Comparison of ENCODE assay signal across 11 cellular contexts in the genomic region with DNA sequence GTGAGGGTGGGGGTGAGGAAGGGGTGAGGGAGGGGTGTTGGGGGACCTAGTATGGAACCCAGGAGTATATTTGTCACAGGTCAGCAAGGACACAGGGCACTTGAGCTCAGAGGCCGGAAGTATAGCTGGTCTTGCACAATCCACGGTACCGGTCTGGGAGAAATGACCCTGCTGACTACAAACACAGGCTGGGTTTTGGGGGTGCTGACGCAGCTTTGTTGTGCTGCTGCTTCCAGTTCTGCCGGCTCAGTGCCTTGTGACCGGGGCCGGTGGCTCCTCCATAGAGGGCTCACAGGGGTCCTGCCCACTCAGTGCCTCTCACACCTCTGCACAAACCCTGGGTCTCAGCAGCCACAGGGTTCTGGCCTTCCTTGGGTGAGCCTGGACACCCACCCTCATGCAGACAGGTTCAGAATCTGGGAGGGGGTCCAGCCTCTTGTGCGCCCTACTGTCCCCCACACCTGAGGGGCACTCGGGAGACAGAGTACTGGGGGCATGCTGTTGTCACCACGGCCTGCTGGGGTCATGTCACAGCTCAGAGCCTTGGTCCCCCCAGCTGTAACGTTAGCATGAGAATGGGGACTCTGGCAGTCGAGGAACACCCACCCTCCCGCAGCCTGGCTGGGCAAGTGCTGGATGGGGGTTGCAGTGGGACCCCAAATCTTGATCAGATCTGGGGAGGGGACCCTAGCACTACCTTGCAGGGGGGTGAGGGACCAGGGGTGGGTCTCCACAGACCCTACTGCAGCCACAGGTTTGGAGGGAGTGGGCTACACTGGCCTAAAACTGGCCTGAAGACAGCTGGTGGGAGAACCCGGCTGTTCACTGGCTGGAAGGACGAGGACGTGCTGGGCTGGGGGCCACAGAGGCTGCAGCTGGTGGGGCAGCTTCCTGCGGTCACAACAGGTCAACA. TPM values are rescaled to one million over a fixed set of nuclear protein-coding genes. Genes with fewer than 3 reads are reported as not detected.
A peak's percentile ranks its signal among the peaks of the same experiment; 100 is the strongest.
DNase-seq lines count a peak whose midpoint lies in the region; ATAC-seq, FAIRE-seq and TF ChIP-seq lines count a peak whose summit lies in the region.
"Had no signal": no experiment of that assay in that cellular context is flagged by ENCODE, and none has a peak within 500 bp of the region (broad histone marks: within the 10 kb centered on the region; RNA-seq: fewer than 3 reads in every experiment).

No MANE protein-coding gene starts in this region.

- peak overlapping the region; percentile 62 for H3K18ac ChIP-seq in H1 (ENCODE audit: extremely low read depth, low read length)

- H3K4me1 ChIP-seq in mammary epithelial cell (ENCODE audit: insufficient read depth, low read length): peaks cover 25% of the 10 kb centered on the region
- peaks cover 0 to 17% (median 10%) of the 10 kb centered on the region in 4 experiments; a peak in 6 of 7 replicates for H3K4me1 ChIP-seq in H1 (replicated peaks in 1 of 4; ENCODE audit: control insufficient read depth in 3 of 4, insufficient read depth in 4 of 4, low read length in 3 of 4)
- H3K4me1 ChIP-seq in mucosa of descending colon (ENCODE audit: low read depth): no peaks in the 10 kb centered on the region

- dilution Hi-C loops in mammary epithelial cell (cut with HindIII; ENCODE audit: low sequenced_read_pairs): no loop called here

- H2AFZ ChIP-seq in mammary epithelial cell (ENCODE audit: low read depth, low read length) (no peak overlapping the region), H1 (ENCODE audit: low read length) (no peak overlapping the region)

- no peak overlapping the region for H3K9ac ChIP-seq in mammary epithelial cell (ENCODE audit: insufficient read depth, low read length)
- no peak overlapping the region for H3K9ac ChIP-seq in H1 (replicated peaks in 1 of 4; ENCODE audit: extremely low read depth in 1 of 4, low read depth in 3 of 4, low read length in 3 of 4)

- H3K23me2 ChIP-seq in H1 (ENCODE audit: low read depth, low read length): peaks cover 3% of the 10 kb centered on the region; the same call in 1 of the 2 replicates

- H3K27ac ChIP-seq in mammary epithelial cell (ENCODE audit: insufficient read depth, low read depth, low read length) (no peak overlapping the region), H1 (ENCODE audit: low read depth, low read length) (no peak overlapping the region)

- peak overlapping the region; percentile 88 for H4K91ac ChIP-seq in H1 (replicated peaks; ENCODE audit: insufficient read length, low read length)

- TF ChIP-seq CTCF in MCF 10A (IDR thresholded peaks at IDR 0.05; ENCODE audit: unreplicated experiment): no peak
- TF ChIP-seq CTCF in mammary epithelial cell (conservative IDR thresholded peaks at IDR 0.05 in 1 of 2, IDR thresholded peaks at IDR 0.05 in 1 of 2; ENCODE audit: extremely low read depth in 1 of 2, insufficient read depth in 1 of 2, low read depth in 1 of 2, low read length in 2 of 2): no peak
- TF ChIP-seq CTCF in H1 (IDR thresholded peaks at IDR 0.05; ENCODE audit: control extremely low read depth in 1 of 3, insufficient read depth in 1 of 3, low read depth in 1 of 3, low read length in 3 of 3): no peak
- no peak for TF ChIP-seq CTCF in mucosa of descending colon (IDR thresholded peaks at IDR 0.05)
- no peak for TF ChIP-seq CTCF in GM13977 (IDR thresholded peaks at IDR 0.05; ENCODE audit: extremely low read depth, insufficient read depth, missing control alignments)

- H2BK5ac ChIP-seq in H1 (ENCODE audit: low read depth, low read length): peak overlapping the region; percentile 18; the same call in 1 of the 2 replicates

- H3K4me2 ChIP-seq in mammary epithelial cell (ENCODE audit: insufficient read depth, low read depth, low read length) (no peak overlapping the region), H1 (ENCODE audit: insufficient read depth in 1 of 2, low read depth in 2 of 2, low read length in 2 of 2) (no peak overlapping the region)

- peaks cover 32% of the 10 kb centered on the region for H3K4me1 Mint-ChIP-seq in MCF 10A (ENCODE audit: insufficient read depth, unreplicated experiment)
- H3K4me1 Mint-ChIP-seq in activated CD4-positive, alpha-beta memory T cell treated with anti-CD3 and anti-CD28 coated beads for 36 hours (ENCODE audit: low read depth): peaks cover 14% of the 10 kb centered on the region

- DNase-seq in MCF 10A (ENCODE audit: unreplicated experiment): peak; percentile 73
- no peak for DNase-seq in mammary epithelial cell
- no peak for DNase-seq in H1 (ENCODE audit: low read depth in 1 of 2, low spot score in 2 of 2)
- peak; percentile 57 to 82 (median 65) for DNase-seq in mucosa of descending colon
- DNase-seq in GM13977 (ENCODE audit: low spot score): no peak
- DNase-seq in KBM-7: no peak
- DNase-seq in DMS153 (lab: John Stamatoyannopoulos, UW): no peak
- DNase-seq in activated CD4-positive, alpha-beta memory T cell treated with anti-CD3 and anti-CD28 coated beads for 36 hours: no peak
- DNase-seq: CD4-positive, CD25-positive, alpha-beta regulatory T cell; NCI-H345 had no signal

- H2BK15ac ChIP-seq in H1 (ENCODE audit: low read length): peak overlapping the region; percentile 97; the same call in 1 of the 2 replicates

- H3K27me3 Mint-ChIP-seq in MCF 10A (ENCODE audit: insufficient read depth, unreplicated experiment): no peaks in the 10 kb centered on the region
- H3K27me3 Mint-ChIP-seq in activated CD4-positive, alpha-beta memory T cell treated with anti-CD3 and anti-CD28 coated beads for 36 hours: no peaks in the 10 kb centered on the region
- H3K27me3 Mint-ChIP-seq: CD4-positive, CD25-positive, alpha-beta regulatory T cell had no signal

- POLR2A ChIA-PET in MCF 10A (lab: Yijun Ruan, JAX): interaction anchor here (0.7 to 1.8 kb wide), 4 partner anchors 17 to 338 kb away, joined by 3 to 7 read pairs (median 3); a partner anchor contains a TSS
- POLR2A ChIA-PET in H1 (lab: Charles Lee; ENCODE audit: partially characterized antibody): interaction anchor here (1.2 to 2.0 kb wide), 2 partner anchors 15 to 18 kb away, joined by 3 to 9 read pairs; a partner anchor contains a TSS
- POLR2A ChIA-PET in activated CD4-positive, alpha-beta memory T cell treated with anti-CD3 and anti-CD28 coated beads for 36 hours (lab: Charles Lee): no interaction called here

- H2BK12ac ChIP-seq in H1 (ENCODE audit: low read depth, low read length): peak overlapping the region; percentile 80; the same call in 1 of the 2 replicates

- no peak overlapping the region for H3K14ac ChIP-seq in H1 (ENCODE audit: insufficient read length)

- no peaks in the 10 kb centered on the region for H3K9me3 Mint-ChIP-seq in MCF 10A (ENCODE audit: unreplicated experiment)
- H3K9me3 Mint-ChIP-seq in activated CD4-positive, alpha-beta memory T cell treated with anti-CD3 and anti-CD28 coated beads for 36 hours: no peaks in the 10 kb centered on the region
- H3K9me3 Mint-ChIP-seq: activated T-cell treated with anti-CD3 and anti-CD28 coated beads, Interleukin-2, amount 50 U/mL, for 72 hours; CD4-positive, CD25-positive, alpha-beta regulatory T cell had no signal

- H4K20me1 ChIP-seq in mammary epithelial cell (ENCODE audit: insufficient read depth, low read length) (no peaks in the 10 kb centered on the region), H1 (replicated peaks in 1 of 2; ENCODE audit: control insufficient read depth in 1 of 2, insufficient read depth in 2 of 2, low read length in 2 of 2) (peaks cover 0 to 6% of the 10 kb centered on the region in 2 experiments)

- peaks cover 2% of the 10 kb centered on the region for H3K79me2 ChIP-seq in mammary epithelial cell (ENCODE audit: insufficient read depth, low read length)
- no peaks in the 10 kb centered on the region for H3K79me2 ChIP-seq in H1 (ENCODE audit: control insufficient read depth in 1 of 2, insufficient read depth in 2 of 2, low read length in 2 of 2)

- peak overlapping the region; percentile 64 for H2BK120ac ChIP-seq in H1 (replicated peaks; ENCODE audit: low read depth, low read length)

- no peak for TF ChIP-seq POLR2A in H1 (IDR thresholded peaks at IDR 0.05; ENCODE audit: control extremely low read depth in 1 of 2, low read depth in 2 of 2, low read length in 2 of 2)

- H4K8ac ChIP-seq in H1 (ENCODE audit: extremely low read depth, insufficient read depth, low read length): no peak overlapping the region

- no peaks in the 10 kb centered on the region for H3K36me3 ChIP-seq in mammary epithelial cell (ENCODE audit: insufficient read depth, low read length)
- H3K36me3 ChIP-seq in H1 (ENCODE audit: control insufficient read depth in 2 of 4, insufficient read depth in 4 of 4, low read length in 3 of 4): no peaks in the 10 kb centered on the region; a peak in 2 of 8 replicates
- H3K36me3 ChIP-seq in mucosa of descending colon (ENCODE audit: low read depth): no peaks in the 10 kb centered on the region

- no peaks in the 10 kb centered on the region for H3K79me1 ChIP-seq in H1 (ENCODE audit: low read depth, low read length)

- no peak for TF ChIP-seq RAD21 in H1 (IDR thresholded peaks at IDR 0.05 in 1 of 2, conservative IDR thresholded peaks at IDR 0.05 in 1 of 2; ENCODE audit: low read depth in 2 of 2, low read length in 2 of 2)

- H3K4ac ChIP-seq in H1 (replicated peaks; ENCODE audit: insufficient read length, low read depth, low read length): peak overlapping the region; percentile 69

- no peak for TF ChIP-seq EP300 in H1 (IDR thresholded peaks at IDR 0.05; ENCODE audit: borderline replicate concordance in 1 of 2, low read depth in 2 of 2, low read length in 2 of 2)

- H3K9me3 ChIP-seq in mammary epithelial cell (replicated peaks; ENCODE audit: insufficient read depth, low read length): no peaks in the 10 kb centered on the region
- H3K9me3 ChIP-seq in H1 (ENCODE audit: insufficient read depth in 2 of 2, low read depth in 1 of 2, low read length in 1 of 2): no peaks in the 10 kb centered on the region
- no peaks in the 10 kb centered on the region for H3K9me3 ChIP-seq in mucosa of descending colon

- H3K27ac Mint-ChIP-seq in MCF 10A (ENCODE audit: low read depth, unreplicated experiment): no peak overlapping the region
- H3K27ac Mint-ChIP-seq in activated CD4-positive, alpha-beta memory T cell treated with anti-CD3 and anti-CD28 coated beads for 36 hours: no peak overlapping the region
- H3K27ac Mint-ChIP-seq: activated T-cell treated with anti-CD3 and anti-CD28 coated beads, Interleukin-2, amount 50 U/mL, for 72 hours; CD4-positive, CD25-positive, alpha-beta regulatory T cell had no signal

- in situ Hi-C loops in mammary epithelial cell (cut with MboI; ENCODE audit: low sequenced_read_pairs in 2 of 2) (no loop called here), GM13977 (cut with MboI; ENCODE audit: low pct_unique_long_range_greater_than_20kb, low sequenced_read_pairs, unreplicated experiment) (no loop called here), KBM-7 (cut with MboI; ENCODE audit: low pct_unique_long_range_greater_than_20kb, low sequenced_read_pairs) (no loop called here)

- H3K56ac ChIP-seq in H1 (replicated peaks; ENCODE audit: insufficient read length, low read depth, low read length): peak overlapping the region; percentile 16

- no peak overlapping the region for H3K4me3 Mint-ChIP-seq in MCF 10A (ENCODE audit: unreplicated experiment)
- no peak overlapping the region for H3K4me3 Mint-ChIP-seq in activated CD4-positive, alpha-beta memory T cell treated with anti-CD3 and anti-CD28 coated beads for 36 hours
- H3K4me3 Mint-ChIP-seq: activated T-cell treated with anti-CD3 and anti-CD28 coated beads, Interleukin-2, amount 50 U/mL, for 72 hours; CD4-positive, CD25-positive, alpha-beta regulatory T cell had no signal

- WGBS in mammary epithelial cell (ENCODE audit: low coverage, missing lambda C conversion rate): 94% methylated on average over 11 of the region's 17 CpGs
- WGBS in H1 (ENCODE audit: extremely low coverage in 1 of 2, insufficient coverage in 1 of 2, insufficient read length in 1 of 2, insufficient replicate concordance in 2 of 2, low coverage in 1 of 2, low lambda C conversion rate in 2 of 2, missing lambda C conversion rate in 1 of 2), 2 experiments: 59% methylated on average over 17 of the region's 17 CpGs; no CpG with 5 or more reads in 1 of the 2 experiments

- peak overlapping the region; percentile 47 for H4K5ac ChIP-seq in H1 (ENCODE audit: insufficient read length, low read depth, low read length)

- CTCF ChIA-PET in MCF 10A (lab: Yijun Ruan, JAX) (interaction anchor here (0.7 to 1.0 kb wide), 2 partner anchors 12 to 18 kb away, joined by 3 read pairs; a partner anchor contains a TSS), mammary epithelial cell (lab: Charles Lee; ENCODE audit: low non-redundant PET) (no interaction called here), H1 (lab: Charles Lee; ENCODE audit: partially characterized antibody) (interaction anchor here (0.7 to 8.5 kb wide), 7 partner anchors 9 to 113 kb away, joined by 3 to 96 read pairs (median 4); a partner anchor contains a TSS)
- CTCF ChIA-PET in activated CD4-positive, alpha-beta memory T cell treated with anti-CD3 and anti-CD28 coated beads for 36 hours (lab: Charles Lee): no interaction called here

- peak; percentile 48 for ATAC-seq in mucosa of descending colon
- ATAC-seq: activated T-cell treated with anti-CD3 and anti-CD28 coated beads, Interleukin-2, amount 50 U/mL, for 72 hours had no signal

- 0 out of 2 replicates have a peak overlapping the region, but pooled peaks have one; percentile 5 for H2AK5ac ChIP-seq in H1 (ENCODE audit: low read depth, low read length)

- intact Hi-C loops in MCF 10A (cut with micrococcal nuclease) (no loop called here), mammary epithelial cell (cut with micrococcal nuclease) (no loop called here), mucosa of descending colon (cut with DNase I, micrococcal nuclease) (no loop called here)
- intact Hi-C loops in activated CD4-positive, alpha-beta memory T cell treated with anti-CD3 and anti-CD28 coated beads for 36 hours (cut with micrococcal nuclease): no loop called here

- no peak overlapping the region for H3K23ac ChIP-seq in H1 (ENCODE audit: insufficient read length)

- peaks cover 24% of the 10 kb centered on the region for H3K36me3 Mint-ChIP-seq in MCF 10A (ENCODE audit: insufficient read depth, unreplicated experiment)
- H3K36me3 Mint-ChIP-seq in activated CD4-positive, alpha-beta memory T cell treated with anti-CD3 and anti-CD28 coated beads for 36 hours: peaks cover 9% of the 10 kb centered on the region

- FAIRE-seq in H1 (lab: Jason Lieb, UNC): no peak

- BruUV-seq in MCF 10A (replicated peaks; lab: Mats Ljungman, UMichigan) (no TSS peak), mammary epithelial cell (replicated peaks; lab: Mats Ljungman, UMichigan) (no TSS peak)

- H3K4me3 ChIP-seq in mammary epithelial cell (replicated peaks in 1 of 3; ENCODE audit: insufficient read depth in 1 of 3, low read depth in 2 of 3, low read length in 3 of 3): no peak overlapping the region
- H3K4me3 ChIP-seq in H1 (ENCODE audit: extremely low read depth in 1 of 4, insufficient read depth in 2 of 4, low read depth in 3 of 4, low read length in 4 of 4): no peak overlapping the region
- H3K4me3 ChIP-seq in mucosa of descending colon: no peak overlapping the region

- peak overlapping the region; percentile 86 for H2BK20ac ChIP-seq in H1 (ENCODE audit: low read length)

- H3K27me3 ChIP-seq in mammary epithelial cell (ENCODE audit: insufficient read depth, low read length): no peaks in the 10 kb centered on the region
- H3K27me3 ChIP-seq in H1 (replicated peaks in 1 of 4; ENCODE audit: control insufficient read depth in 3 of 4, extremely low read depth in 1 of 4, insufficient read depth in 3 of 4, low read length in 3 of 4): no peaks in the 10 kb centered on the region

RNA-seq across cellular contexts. Expression of a gene that starts 17.7 kb away (rescaled TPM):
- total RNA-seq in MCF 10A (2022): 51.0 and 64.7 TPM in 2 replicates
- total RNA-seq in mammary epithelial cell: 10 to 100 TPM; 50.2 to 92.2 TPM
- polyA plus RNA-seq in mammary epithelial cell: 48.5 TPM
- 69.2 TPM for polyA minus RNA-seq in mammary epithelial cell
- total RNA-seq in H1 (2021; fragmentation: NEBNext Ultra II Directional; extraction: Animal tissue kit (Norgen Biotek cat#: 25700)): 28.2 TPM in 2 replicates
- 65.6 and 88.0 TPM in 2 replicates for polyA plus RNA-seq in H1 (2011; rRNA removed)
- polyA plus RNA-seq in H1 (2011; cell fraction: cytosol; rRNA removed): 45.5 TPM
- 45.0 TPM for polyA plus RNA-seq in H1 (2011; cell fraction: nucleus; rRNA removed)
- 32.2 to 46.6 TPM (median 40.1 TPM) in 4 replicates for polyA plus RNA-seq in H1 (2012, experiment 1 of 2)
- 36.1 TPM for polyA plus RNA-seq in H1 (2012, experiment 2 of 2)
- 32.5 TPM for polyA plus RNA-seq in H1 (2013, experiment 1 of 2)
- polyA plus RNA-seq in H1 (2013, experiment 2 of 2): 34.8 TPM
- polyA minus RNA-seq in H1 (2011; rRNA and poly(A)+ RNA removed): 13.6 and 14.1 TPM in 2 replicates
- polyA minus RNA-seq in H1 (2011; cell fraction: cytosol; rRNA and poly(A)+ RNA removed): 17.8 TPM
- 19.2 TPM for polyA minus RNA-seq in H1 (2011; cell fraction: nucleus; rRNA and poly(A)+ RNA removed)
- total RNA-seq in mucosa of descending colon: 10 to 100 TPM; 19.5 to 68.9 (median 23.2) TPM
- total RNA-seq in activated CD4-positive, alpha-beta memory T cell treated with anti-CD3 and anti-CD28 coated beads for 36 hours: 10 to 100 TPM; 77.9 to 82.0 TPM

RNA-seq across cellular contexts. Expression of a gene that starts 20.3 kb away (rescaled TPM):
- total RNA-seq in MCF 10A (2022): 34.4 and 36.6 TPM in 2 replicates
- total RNA-seq in mammary epithelial cell: 10 to 100 TPM; 56.1 to 68.8 TPM
- 77.6 TPM for polyA plus RNA-seq in mammary epithelial cell
- polyA minus RNA-seq in mammary epithelial cell: 10.8 TPM
- total RNA-seq in H1 (2021; fragmentation: NEBNext Ultra II Directional; extraction: Animal tissue kit (Norgen Biotek cat#: 25700)): 21.2 and 27.7 TPM in 2 replicates
- polyA plus RNA-seq in H1 (2011; rRNA removed): 112 and 144 TPM in 2 replicates
- 66.2 TPM for polyA plus RNA-seq in H1 (2011; cell fraction: cytosol; rRNA removed)
- 57.8 TPM for polyA plus RNA-seq in H1 (2011; cell fraction: nucleus; rRNA removed)
- 13.4 to 28.1 TPM (median 26.0 TPM) in 4 replicates for polyA plus RNA-seq in H1 (2012, experiment 1 of 2)
- polyA plus RNA-seq in H1 (2012, experiment 2 of 2): 36.2 TPM
- polyA plus RNA-seq in H1 (2013, experiment 1 of 2): 30.6 TPM
- 30.0 TPM for polyA plus RNA-seq in H1 (2013, experiment 2 of 2)
- polyA minus RNA-seq in H1 (2011; rRNA and poly(A)+ RNA removed): 11.7 and 13.5 TPM in 2 replicates
- polyA minus RNA-seq in H1 (2011; cell fraction: cytosol; rRNA and poly(A)+ RNA removed): 12.4 TPM
- polyA minus RNA-seq in H1 (2011; cell fraction: nucleus; rRNA and poly(A)+ RNA removed): 10.4 TPM
- 10 to 100 TPM; 39.1 to 47.8 (median 44.2) TPM for total RNA-seq in mucosa of descending colon
- 10 to 100 TPM; 77.9 to 80.0 TPM for total RNA-seq in activated CD4-positive, alpha-beta memory T cell treated with anti-CD3 and anti-CD28 coated beads for 36 hours

RNA-seq across cellular contexts. Expression of a gene that starts 57.8 kb away (rescaled TPM):
- total RNA-seq in MCF 10A (2022): not detected in 2 replicates
- 1 to 10 TPM in 1 of 2 donors, not detected in 1; 1.8 TPM for total RNA-seq in mammary epithelial cell
- 0.11 TPM for polyA plus RNA-seq in mammary epithelial cell
- polyA minus RNA-seq in mammary epithelial cell: not detected
- 5.5 and 6.2 TPM in 2 replicates for total RNA-seq in H1 (2021; fragmentation: NEBNext Ultra II Directional; extraction: Animal tissue kit (Norgen Biotek cat#: 25700))
- polyA plus RNA-seq in H1 (2011; rRNA removed): 35.4 and 36.0 TPM in 2 replicates
- polyA plus RNA-seq in H1 (2011; cell fraction: cytosol; rRNA removed): 22.6 TPM
- polyA plus RNA-seq in H1 (2011; cell fraction: nucleus; rRNA removed): 16.8 TPM
- 6.3 to 11.3 TPM (median 8.3 TPM) in 4 replicates for polyA plus RNA-seq in H1 (2012, experiment 1 of 2)
- 10.7 TPM for polyA plus RNA-seq in H1 (2012, experiment 2 of 2)
- 8.2 TPM for polyA plus RNA-seq in H1 (2013, experiment 1 of 2)
- 9.4 TPM for polyA plus RNA-seq in H1 (2013, experiment 2 of 2)
- 5.2 and 7.2 TPM in 2 replicates for polyA minus RNA-seq in H1 (2011; rRNA and poly(A)+ RNA removed)
- 8.8 TPM for polyA minus RNA-seq in H1 (2011; cell fraction: cytosol; rRNA and poly(A)+ RNA removed)
- 7.3 TPM for polyA minus RNA-seq in H1 (2011; cell fraction: nucleus; rRNA and poly(A)+ RNA removed)
- total RNA-seq in mucosa of descending colon: 1 to 10 TPM; 1.2 to 2.5 (median 1.8) TPM
- total RNA-seq in activated CD4-positive, alpha-beta memory T cell treated with anti-CD3 and anti-CD28 coated beads for 36 hours: 10 to 100 TPM; 67.0 to 72.8 TPM

Comparison
In these comparisons a context has a peak if more than half of its experiments do, and no peak if none do; other contexts are left out.
1. DNase-seq: peak in MCF 10A (single experiment) and mucosa of descending colon (3 of 3); none in mammary epithelial cell (single experiment), H1 (0 of 2), GM13977 (single experiment), KBM-7 (single experiment), DMS153 (single experiment) and activated CD4-positive, alpha-beta memory T cell treated with anti-CD3 and anti-CD28 coated beads for 36 hours (single experiment).
2. CTCF ChIA-PET loops: an anchor here in MCF 10A (0.7 to 1.0 kb wide) and H1 (0.7 to 8.5 kb wide); none called in mammary epithelial cell and activated CD4-positive, alpha-beta memory T cell treated with anti-CD3 and anti-CD28 coated beads for 36 hours.